Comparison of ENCODE assay signal across 1 cellular context in genomic region chr16:69881141-69881540, GRCh38.
TF ChIP-seq lines count a peak whose summit lies in the region.

No MANE protein-coding gene starts in this region.

TF ChIP-seq in HepG2, 621 proteins besides CTCF, POLR2A, EP300 and RAD21:
- TF ChIP-seq MLLT10 (CRISPR knock-in tag; IDR thresholded peaks at IDR 0.05) (no peak), ZNF629 (CRISPR knock-in tag; conservative IDR thresholded peaks at IDR 0.05) (peak; percentile 80), FLYWCH1 (CRISPR knock-in tag; IDR thresholded peaks at IDR 0.05) (no peak), MED13 (CRISPR knock-in tag; IDR thresholded peaks at IDR 0.05) (no peak)
